In the genomic region with DNA sequence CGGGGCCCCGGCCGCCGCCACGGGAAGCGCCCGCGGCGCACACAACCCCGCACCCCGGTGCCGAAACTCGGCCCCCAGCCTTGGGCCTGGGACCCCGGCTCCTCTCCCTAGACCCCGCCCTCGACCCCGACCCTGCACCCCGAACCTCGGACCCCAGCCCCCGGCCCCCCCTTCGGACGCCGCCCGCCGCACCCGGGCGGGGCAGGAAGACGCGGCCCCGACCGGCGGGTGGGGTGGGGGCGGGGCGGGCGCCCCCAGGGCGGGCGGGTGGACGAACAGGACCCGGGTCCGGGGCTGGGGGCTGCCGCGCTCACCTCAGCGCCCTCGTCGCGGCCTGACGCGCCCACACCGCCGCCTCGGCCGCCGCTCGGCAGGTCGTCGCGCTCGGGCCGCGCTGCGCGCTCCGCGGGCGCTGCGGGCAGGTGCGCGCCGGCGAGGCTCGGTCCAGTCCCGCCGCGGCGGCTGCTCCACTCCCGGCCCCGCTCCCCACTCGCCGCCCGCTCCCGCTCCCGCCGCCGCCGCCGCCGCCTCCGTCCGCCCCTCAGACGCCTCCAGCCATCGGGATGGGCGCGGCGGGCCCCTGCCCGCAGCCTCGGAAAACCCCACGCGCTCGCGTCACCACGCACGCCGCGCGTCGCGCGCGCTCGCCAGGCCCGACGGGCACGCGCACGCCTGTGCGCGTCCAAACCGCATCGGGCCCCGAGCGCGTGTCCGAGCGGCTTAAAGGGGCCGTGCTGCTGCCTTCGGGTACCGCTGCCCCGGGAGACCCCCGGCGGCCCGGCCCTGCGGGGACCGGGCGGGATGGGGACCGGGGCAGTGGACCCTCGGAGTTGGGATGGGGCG, we compare ENCODE assay signal across 8 cellular contexts. TPM values are rescaled to one million over a fixed set of nuclear protein-coding genes. Genes with fewer than 3 reads are reported as not detected.
DNase-seq lines count a peak whose midpoint lies in the region; ATAC-seq and TF ChIP-seq lines count a peak whose summit lies in the region.

A gene (minus strand): TSS at position 582 of the 843 bp plus-strand sequence. CDS start 65,634 bp downstream, outside the sequence.

- H3K27me3 ChIP-seq in DND-41 (ENCODE audit: insufficient read depth, low read length, poor library complexity) (no peaks in the 10 kb centered on the region), Karpas-422 (ENCODE audit: low read length) (no peaks in the 10 kb centered on the region)

- H3K4me3 ChIP-seq in DND-41 (ENCODE audit: low read depth in 1 of 2, low read length in 2 of 2) (peak within 1 kb of the TSS; percentile 79 to 87), Karpas-422 (ENCODE audit: low read length) (peak within 1 kb of the TSS; percentile 92), fibroblast of villous mesenchyme (ENCODE audit: low read depth, low read length) (peak within 1 kb of the TSS; percentile 65)

- H2AFZ ChIP-seq in DND-41 (ENCODE audit: low read depth, low read length) (peak within 1 kb of the TSS; percentile 85), Karpas-422 (ENCODE audit: low read length) (no peak within 1 kb of the TSS; the same call in 1 of the 2 replicates)

- H3K27ac ChIP-seq in DND-41 (ENCODE audit: low read length): peak within 1 kb of the TSS; percentile 89
- H3K27ac ChIP-seq in Karpas-422 (ENCODE audit: low read length): peak within 1 kb of the TSS; percentile 85

- H3K79me2 ChIP-seq in DND-41 (ENCODE audit: insufficient read depth, low read length) (peaks cover 64% of the 10 kb centered on the region), Karpas-422 (ENCODE audit: low read length) (peaks cover 45% of the 10 kb centered on the region)

- H3K4me2 ChIP-seq in DND-41 (ENCODE audit: insufficient read depth, low read length): peak within 1 kb of the TSS; percentile 85
- H3K4me2 ChIP-seq in Karpas-422 (ENCODE audit: low read depth, low read length, poor library complexity, severe bottlenecking): peak within 1 kb of the TSS; percentile 75

- ATAC-seq in DND-41 (ENCODE audit: insufficient read depth, low read depth): peak; percentile 65
- peak; percentile 56 for ATAC-seq in GM21737 (IDR thresholded peaks at IDR 0.05; ENCODE audit: unreplicated experiment)
- peak; percentile 74 for ATAC-seq in stimulated activated naive CD8-positive, alpha-beta T cell treated with anti-CD3 and anti-CD28 coated beads, Interleukin-15, amount 100 ng/mL, for 72 hours

- peaks cover 43% of the 10 kb centered on the region for H4K20me1 ChIP-seq in DND-41 (ENCODE audit: insufficient read depth, low read length)
- peaks cover 40% of the 10 kb centered on the region for H4K20me1 ChIP-seq in Karpas-422 (ENCODE audit: insufficient read depth, low read depth, low read length)

- H3K9ac ChIP-seq in DND-41 (ENCODE audit: low read depth, low read length): peak within 1 kb of the TSS; percentile 95
- H3K9ac ChIP-seq in Karpas-422 (ENCODE audit: low read length): peak within 1 kb of the TSS; percentile 97

- DNase-seq in DND-41: peak; percentile 88
- peak; percentile 96 for DNase-seq in Karpas-422
- peak; percentile 42 for DNase-seq in SHP77 treated with DMSO at 0.1 percent for 48 hours (lab: John Stamatoyannopoulos, UW)
- peak; percentile 86 for DNase-seq in activated gamma-delta T cell (lab: John Stamatoyannopoulos, UW)
- DNase-seq in fibroblast of villous mesenchyme (ENCODE audit: low read depth): peak; percentile 86
- DNase-seq in neural crest cell (ENCODE audit: low read depth, low spot score): peak; percentile 89
- peak; percentile 89 to 91 for DNase-seq in stimulated activated naive CD8-positive, alpha-beta T cell treated with anti-CD3 and anti-CD28 coated beads, Interleukin-15, amount 100 ng/mL, for 72 hours

- peaks cover 8% of the 10 kb centered on the region for H3K27me3 Mint-ChIP-seq in neural crest cell (ENCODE audit: low read depth)
- no peaks in the 10 kb centered on the region for H3K27me3 Mint-ChIP-seq in stimulated activated naive CD8-positive, alpha-beta T cell treated with anti-CD3 and anti-CD28 coated beads, Interleukin-15, amount 100 ng/mL, for 72 hours

- H3K9me2 ChIP-seq in Karpas-422 (replicated peaks; ENCODE audit: insufficient read depth, low read length): no peaks in the 10 kb centered on the region

- peaks cover 3% of the 10 kb centered on the region for H3K36me3 Mint-ChIP-seq in neural crest cell (ENCODE audit: low read depth)

- no peaks in the 10 kb centered on the region for H3K36me3 ChIP-seq in DND-41 (ENCODE audit: insufficient read depth, low read length)
- H3K36me3 ChIP-seq in Karpas-422 (ENCODE audit: insufficient read depth, low read length): peaks cover 9% of the 10 kb centered on the region; the same call in 1 of the 2 replicates

- H3K9me3 ChIP-seq in DND-41 (ENCODE audit: insufficient read depth, low read length, severe bottlenecking) (no peaks in the 10 kb centered on the region), Karpas-422 (ENCODE audit: low read length) (no peaks in the 10 kb centered on the region)

- TF ChIP-seq CTCF in DND-41 (IDR thresholded peaks at IDR 0.05; ENCODE audit: borderline replicate concordance, extremely low read depth, low read length, poor library complexity, severe bottlenecking): no peak
- no peak for TF ChIP-seq CTCF in fibroblast of villous mesenchyme (IDR thresholded peaks at IDR 0.05; ENCODE audit: insufficient read depth, low read depth, low read length)
- TF ChIP-seq CTCF in neural crest cell (conservative IDR thresholded peaks at IDR 0.05): no peak

- peak within 1 kb of the TSS; percentile 27 for H3K27ac Mint-ChIP-seq in neural crest cell (ENCODE audit: unreplicated experiment)
- peak within 1 kb of the TSS; percentile 95 to 96 for H3K27ac Mint-ChIP-seq in stimulated activated naive CD8-positive, alpha-beta T cell treated with anti-CD3 and anti-CD28 coated beads, Interleukin-15, amount 100 ng/mL, for 72 hours

- no peaks in the 10 kb centered on the region for H3K9me3 Mint-ChIP-seq in neural crest cell
- H3K9me3 Mint-ChIP-seq in stimulated activated naive CD8-positive, alpha-beta T cell treated with anti-CD3 and anti-CD28 coated beads, Interleukin-15, amount 100 ng/mL, for 72 hours: no peaks in the 10 kb centered on the region

- peaks cover 36% of the 10 kb centered on the region for H3K4me1 Mint-ChIP-seq in neural crest cell
- H3K4me1 Mint-ChIP-seq in stimulated activated naive CD8-positive, alpha-beta T cell treated with anti-CD3 and anti-CD28 coated beads, Interleukin-15, amount 100 ng/mL, for 72 hours: peaks cover 74% of the 10 kb centered on the region

- H3K4me3 Mint-ChIP-seq in neural crest cell: peak within 1 kb of the TSS; percentile 93
- peak within 1 kb of the TSS; percentile 90 to 91 for H3K4me3 Mint-ChIP-seq in stimulated activated naive CD8-positive, alpha-beta T cell treated with anti-CD3 and anti-CD28 coated beads, Interleukin-15, amount 100 ng/mL, for 72 hours

- H3K4me1 ChIP-seq in DND-41 (ENCODE audit: insufficient read depth, low read length) (peaks cover 45% of the 10 kb centered on the region), Karpas-422 (ENCODE audit: low read length) (peaks cover 49% of the 10 kb centered on the region)

RNA-seq across cellular contexts. Expression of the gene that starts here (rescaled TPM):
- total RNA-seq in Karpas-422 (2014; rRNA removed; shearing (Covaris generic); ENCODE audit: low replicate concordance): 65.7 and 93.7 TPM in 2 replicates
- total RNA-seq in fibroblast of villous mesenchyme (107 and 124 TPM in 2 replicates), neural crest cell (470 and 474 TPM in 2 replicates)

Comparison
In these comparisons a context has a peak if more than half of its experiments do, and no peak if none do; other contexts are left out.
1. Peak in every context shown above with its lines: DNase-seq, ATAC-seq, H3K4me3 ChIP-seq and H3K27ac ChIP-seq.
2. DNase-seq: peak in every context shown above with its lines; median percentile 96 in Karpas-422; 90 in stimulated activated naive CD8-positive, alpha-beta T cell treated with anti-CD3 and anti-CD28 coated beads, Interleukin-15, amount 100 ng/mL, for 72 hours; 89 in neural crest cell; 88 in DND-41; 86 in activated gamma-delta T cell; 86 in fibroblast of villous mesenchyme; 42 in SHP77 treated with DMSO at 0.1 percent for 48 hours.